ENCODE assay signal across 1 cellular context in genomic region chr6:3001773-3002293, GRCh38.
A peak's percentile ranks its signal among the peaks of the same experiment; 100 is the strongest.
TF ChIP-seq lines count a peak whose summit lies in the region.

No MANE protein-coding gene starts in this region.

TF ChIP-seq in H1, 55 proteins besides CTCF, POLR2A, EP300 and RAD21:
- TF ChIP-seq ASH2L (IDR thresholded peaks at IDR 0.05; ENCODE audit: low read length) (no peak), MAFK (IDR thresholded peaks at IDR 0.05; ENCODE audit: low read depth, low read length) (peak; percentile 99), BACH1 (IDR thresholded peaks at IDR 0.05; ENCODE audit: low read length) (peak; percentile 100), SUZ12 (IDR thresholded peaks at IDR 0.05; ENCODE audit: low read length) (no peak), JUN (IDR thresholded peaks at IDR 0.05; ENCODE audit: low read depth, low read length) (0 out of 2 replicates have a peak, but pooled peaks have one; percentile 13), TEAD4 (IDR thresholded peaks at IDR 0.05; ENCODE audit: low read depth, low read length) (0 out of 2 replicates have a peak, but pooled peaks have one; percentile 33), SIN3A (conservative IDR thresholded peaks at IDR 0.05 in 1 of 2, IDR thresholded peaks at IDR 0.05 in 1 of 2; ENCODE audit: low read depth in 1 of 2, low read length in 2 of 2) (peak; percentile 78 to 92; a peak in 2 of 4 replicates), HDAC2 (IDR thresholded peaks at IDR 0.05; ENCODE audit: borderline replicate concordance in 1 of 2, low read depth in 2 of 2, low read length in 2 of 2) (peak in 1 of 2 experiments; percentile 54; a peak in 1 of 4 replicates), MAX (IDR thresholded peaks at IDR 0.05) (peak; percentile 79)
